In the genomic region with DNA sequence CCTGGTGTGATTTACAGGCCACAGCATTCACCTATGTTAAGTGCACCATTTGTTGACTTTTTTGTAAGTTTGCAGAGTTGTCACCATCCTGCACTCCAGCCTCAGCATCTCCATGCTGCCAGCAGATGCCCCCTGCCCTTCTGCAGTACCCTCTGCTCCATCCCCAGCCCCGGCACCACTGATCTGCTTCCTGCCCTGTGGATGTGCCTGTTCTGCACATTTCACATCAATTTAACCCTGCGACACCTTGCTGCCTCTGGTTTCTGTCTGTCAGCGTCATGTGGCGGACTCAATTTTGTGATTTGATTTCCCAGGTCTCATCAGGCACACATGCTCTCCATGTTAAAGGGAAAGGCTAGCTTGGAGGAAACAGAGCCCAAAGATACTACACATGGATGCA, we compare ENCODE assay signal across 4 cellular contexts. TPM values are rescaled to one million over a fixed set of nuclear protein-coding genes. Genes with fewer than 3 reads are reported as not detected.
"Had no signal": no experiment of that assay in that cellular context is flagged by ENCODE, and none has a peak within 500 bp of the region (broad histone marks: within the 10 kb centered on the region; RNA-seq: fewer than 3 reads in every experiment).

No MANE protein-coding gene starts in this region.

RNA-seq across cellular contexts. Expression of a gene that starts 36.5 kb away (rescaled TPM):
- total RNA-seq: GM23338, H9, HepG2 had no signal
- polyA plus RNA-seq: IgD-negative memory B cell had no signal
